Comparison of ENCODE assay signal across 7 cellular contexts in the genomic region with DNA sequence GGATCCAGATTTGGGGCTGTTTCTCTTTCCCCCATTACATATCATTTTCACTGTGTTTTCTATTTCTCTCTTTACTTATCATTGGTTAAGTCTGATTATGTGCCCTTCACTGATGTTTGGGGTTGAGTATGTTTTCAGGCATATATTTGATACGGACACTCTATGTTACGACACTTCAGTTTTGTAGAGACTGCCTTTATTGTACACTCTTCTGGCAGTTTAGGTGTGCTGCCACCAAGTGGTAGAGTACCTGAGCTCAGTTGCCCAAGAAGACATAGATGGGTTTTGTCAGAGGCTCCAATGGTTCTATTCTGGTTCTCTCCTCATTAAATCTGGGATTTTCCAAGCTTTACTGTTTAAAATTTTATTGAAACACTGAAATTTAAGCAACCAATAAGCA.
A peak's percentile ranks its signal among the peaks of the same experiment; 100 is the strongest.
DNase-seq lines count a peak whose midpoint lies in the region; ATAC-seq and TF ChIP-seq lines count a peak whose summit lies in the region.

No MANE protein-coding gene starts in this region.

- H3K27ac Mint-ChIP-seq in activated T-helper 17 cell treated with anti-CD3 and anti-CD28 coated beads, Interleukin-2, amount 50 U/mL, for 72 hours = no peak overlapping the region
- H3K27ac Mint-ChIP-seq in activated T-cell treated with anti-CD3 and anti-CD28 coated beads, Interleukin-2, amount 50 U/mL, for 24 hours = no peak overlapping the region

- no peak overlapping the region for H3K4me3 Mint-ChIP-seq in activated T-helper 17 cell treated with anti-CD3 and anti-CD28 coated beads, Interleukin-2, amount 50 U/mL, for 72 hours
- H3K4me3 Mint-ChIP-seq in activated T-cell treated with anti-CD3 and anti-CD28 coated beads, Interleukin-2, amount 50 U/mL, for 24 hours = no peak overlapping the region

- peak; percentile 34 for DNase-seq in GM20000 (ENCODE audit: low spot score)
- DNase-seq in NCI-H187 treated with DMSO at 0.1 percent for 48 hours (lab: John Stamatoyannopoulos, UW) = peak; percentile 50
- DNase-seq in cardiac fibroblast (ENCODE audit: low read depth in 2 of 2) = peak; percentile 17 to 52
- DNase-seq in renal cortical epithelial cell (ENCODE audit: low read depth) = peak; percentile 38
- no peak for DNase-seq in activated T-cell treated with anti-CD3 and anti-CD28 coated beads, Interleukin-2, amount 50 U/mL, for 24 hours

- TF ChIP-seq CTCF in GM20000 (IDR thresholded peaks at IDR 0.05; ENCODE audit: extremely low read depth, missing control alignments) (peak; percentile 57), cardiac fibroblast (IDR thresholded peaks at IDR 0.05; ENCODE audit: low read depth, low read length) (peak; percentile 50)

- peaks cover 24% of the 10 kb centered on the region for H3K27me3 Mint-ChIP-seq in activated T-helper 17 cell treated with anti-CD3 and anti-CD28 coated beads, Interleukin-2, amount 50 U/mL, for 72 hours
- H3K27me3 Mint-ChIP-seq in activated T-cell treated with anti-CD3 and anti-CD28 coated beads, Interleukin-2, amount 50 U/mL, for 24 hours = peaks cover 31% of the 10 kb centered on the region

- H3K36me3 Mint-ChIP-seq in activated T-helper 17 cell treated with anti-CD3 and anti-CD28 coated beads, Interleukin-2, amount 50 U/mL, for 72 hours (ENCODE audit: low read depth) = no peaks in the 10 kb centered on the region
- no peaks in the 10 kb centered on the region for H3K36me3 Mint-ChIP-seq in activated T-cell treated with anti-CD3 and anti-CD28 coated beads, Interleukin-2, amount 50 U/mL, for 24 hours (ENCODE audit: low read depth)

- no peak overlapping the region for H3K4me3 ChIP-seq in cardiac fibroblast (replicated peaks in 1 of 2; ENCODE audit: low read depth in 2 of 2, low read length in 2 of 2)

- no peak for ATAC-seq in HG02571 (IDR thresholded peaks at IDR 0.05; ENCODE audit: unreplicated experiment)
- no peak for ATAC-seq in activated T-helper 17 cell treated with anti-CD3 and anti-CD28 coated beads, Interleukin-2, amount 50 U/mL, for 72 hours (replicated peaks)

- peaks cover 4% of the 10 kb centered on the region for H3K9me3 Mint-ChIP-seq in activated T-helper 17 cell treated with anti-CD3 and anti-CD28 coated beads, Interleukin-2, amount 50 U/mL, for 72 hours
- no peaks in the 10 kb centered on the region for H3K9me3 Mint-ChIP-seq in activated T-cell treated with anti-CD3 and anti-CD28 coated beads, Interleukin-2, amount 50 U/mL, for 24 hours

- no peaks in the 10 kb centered on the region for H3K4me1 Mint-ChIP-seq in activated T-helper 17 cell treated with anti-CD3 and anti-CD28 coated beads, Interleukin-2, amount 50 U/mL, for 72 hours
- H3K4me1 Mint-ChIP-seq in activated T-cell treated with anti-CD3 and anti-CD28 coated beads, Interleukin-2, amount 50 U/mL, for 24 hours (ENCODE audit: low read depth) = no peaks in the 10 kb centered on the region
